In genomic region chr2:26768759-26769500, GRCh38 we compare ENCODE assay signal across 8 cellular contexts. TPM values are rescaled to one million over a fixed set of nuclear protein-coding genes. Genes with fewer than 3 reads are reported as not detected.
DNase-seq lines count a peak whose midpoint lies in the region; ATAC-seq and TF ChIP-seq lines count a peak whose summit lies in the region.

No MANE protein-coding gene starts in this region.

- peaks cover 49% of the 10 kb centered on the region for H3K4me1 ChIP-seq in RWPE2 (ENCODE audit: insufficient read depth, poor library complexity, severe bottlenecking)

- peak; percentile 53 for DNase-seq in Daoy (ENCODE audit: low read depth)
- no peak for DNase-seq in RWPE2 (ENCODE audit: low spot score)
- peak; percentile 33 for DNase-seq in fibroblast of gingiva (ENCODE audit: low read depth)
- no peak for DNase-seq in osteocyte (ENCODE audit: extremely low spot score, unreplicated experiment)
- no peak for DNase-seq in cerebellar cortex (ENCODE audit: low spot score)

- TF ChIP-seq CTCF in RWPE2 (IDR thresholded peaks at IDR 0.05; ENCODE audit: poor library complexity, severe bottlenecking) (no peak), osteocyte (IDR thresholded peaks at IDR 0.05) (no peak)

- H3K36me3 Mint-ChIP-seq in osteocyte (ENCODE audit: unreplicated experiment), result peaks cover 2% of the 10 kb centered on the region

- H3K27me3 ChIP-seq in RWPE2 (ENCODE audit: insufficient read depth, poor library complexity, severe bottlenecking), result no peaks in the 10 kb centered on the region

- ATAC-seq in RWPE2 (ENCODE audit: low read depth) (peak; percentile 75), HG03432 (IDR thresholded peaks at IDR 0.05; ENCODE audit: unreplicated experiment) (no peak), HG02938 (IDR thresholded peaks at IDR 0.05; ENCODE audit: unreplicated experiment) (no peak), HG03280 (IDR thresholded peaks at IDR 0.05; ENCODE audit: unreplicated experiment) (no peak)

- H3K27ac ChIP-seq in RWPE2 (ENCODE audit: poor library complexity, severe bottlenecking), result peak overlapping the region; percentile 57

- no peaks in the 10 kb centered on the region for H3K27me3 Mint-ChIP-seq in osteocyte (ENCODE audit: unreplicated experiment)

- peaks cover 60% of the 10 kb centered on the region for H3K4me1 Mint-ChIP-seq in osteocyte (ENCODE audit: unreplicated experiment)

- peaks cover 35% of the 10 kb centered on the region for H3K36me3 ChIP-seq in RWPE2 (ENCODE audit: low read depth)

- H3K9me3 Mint-ChIP-seq in osteocyte (ENCODE audit: unreplicated experiment), result no peaks in the 10 kb centered on the region

- no peaks in the 10 kb centered on the region for H3K9me3 ChIP-seq in RWPE2 (ENCODE audit: severe bottlenecking)

- H3K27ac Mint-ChIP-seq in osteocyte (ENCODE audit: unreplicated experiment), result peak overlapping the region; percentile 41

- no peak overlapping the region for H3K4me3 ChIP-seq in RWPE2 (ENCODE audit: severe bottlenecking)

- no peak overlapping the region for H3K4me3 Mint-ChIP-seq in osteocyte (ENCODE audit: unreplicated experiment)

RNA-seq across cellular contexts. Expression of gene SLC35F6, which starts 4.8 kb away (rescaled TPM):
- total RNA-seq in Daoy (2014; rRNA removed; shearing (Covaris generic)), result 18.5 and 19.1 TPM in 2 replicates
- 40.5 and 46.4 TPM in 2 replicates for total RNA-seq in osteocyte

RNA-seq across cellular contexts. Expression of gene CENPA, which starts 16.9 kb away (rescaled TPM):
- 25.3 and 27.9 TPM in 2 replicates for total RNA-seq in Daoy (2014; rRNA removed; shearing (Covaris generic))
- total RNA-seq in osteocyte, result 4.6 and 5.1 TPM in 2 replicates

Comparison
In these comparisons a context has a peak if more than half of its experiments do, and no peak if none do; other contexts are left out.
1. DNase-seq: peak in Daoy (single experiment) and fibroblast of gingiva (single experiment); none in RWPE2 (single experiment), osteocyte (single experiment) and cerebellar cortex (single experiment).